Comparison of ENCODE assay signal across 11 cellular contexts in genomic region chr6:159633196-159633595, GRCh38. TPM values are rescaled to one million over a fixed set of nuclear protein-coding genes. Genes with fewer than 3 reads are reported as not detected.
DNase-seq lines count a peak whose midpoint lies in the region; ATAC-seq and TF ChIP-seq lines count a peak whose summit lies in the region.
"Had no signal": no experiment of that assay in that cellular context is flagged by ENCODE, and none has a peak within 500 bp of the region (broad histone marks: within the 10 kb centered on the region; RNA-seq: fewer than 3 reads in every experiment).

No MANE protein-coding gene starts in this region.

- peaks cover 8% of the 10 kb centered on the region for H3K4me1 ChIP-seq in Karpas-422 (ENCODE audit: low read length)
- H3K4me1 ChIP-seq in osteoblast (ENCODE audit: insufficient read depth, low read length) = no peaks in the 10 kb centered on the region
- H3K4me1 ChIP-seq: tibial nerve had no signal

- H2AFZ ChIP-seq in Karpas-422 (ENCODE audit: low read length) (no peak overlapping the region), osteoblast (ENCODE audit: low read length) (no peak overlapping the region)

- no peaks in the 10 kb centered on the region for H3K36me3 Mint-ChIP-seq in glutamatergic neuron (ENCODE audit: unreplicated experiment)
- H3K36me3 Mint-ChIP-seq: activated CD8-positive, alpha-beta memory T cell treated with anti-CD3 and anti-CD28 coated beads, Interleukin-2, amount 10 ng/mL, durations not matched to agents 7 days and 5 days had no signal

- no peak for ATAC-seq in GM18511 (IDR thresholded peaks at IDR 0.05; ENCODE audit: unreplicated experiment)
- no peak for ATAC-seq in HG02852 (IDR thresholded peaks at IDR 0.05; ENCODE audit: unreplicated experiment)
- ATAC-seq: activated CD8-positive, alpha-beta memory T cell treated with anti-CD3 and anti-CD28 coated beads, Interleukin-2, amount 10 ng/mL, durations not matched to agents 7 days and 5 days had no signal

- H3K27me3 Mint-ChIP-seq in glutamatergic neuron (ENCODE audit: unreplicated experiment) = peaks cover 2% of the 10 kb centered on the region
- H3K27me3 Mint-ChIP-seq: activated CD8-positive, alpha-beta memory T cell treated with anti-CD3 and anti-CD28 coated beads, Interleukin-2, amount 10 ng/mL, durations not matched to agents 7 days and 5 days had no signal

- H3K9me3 Mint-ChIP-seq in glutamatergic neuron (ENCODE audit: unreplicated experiment) = no peaks in the 10 kb centered on the region

- no peak overlapping the region for H3K4me3 Mint-ChIP-seq in glutamatergic neuron (ENCODE audit: unreplicated experiment)
- H3K4me3 Mint-ChIP-seq: activated CD8-positive, alpha-beta memory T cell treated with anti-CD3 and anti-CD28 coated beads, Interleukin-2, amount 10 ng/mL, durations not matched to agents 7 days and 5 days had no signal

- H3K9me2 ChIP-seq in Karpas-422 (replicated peaks; ENCODE audit: insufficient read depth, low read length) = no peaks in the 10 kb centered on the region

- no peaks in the 10 kb centered on the region for H3K79me2 ChIP-seq in Karpas-422 (ENCODE audit: low read length)
- no peaks in the 10 kb centered on the region for H3K79me2 ChIP-seq in osteoblast (ENCODE audit: insufficient read depth, low read length)

- TF ChIP-seq CTCF in brain microvascular endothelial cell (IDR thresholded peaks at IDR 0.05; ENCODE audit: low read depth, low read length, missing control alignments) = peak; percentile 73
- TF ChIP-seq CTCF in osteoblast (IDR thresholded peaks at IDR 0.05; ENCODE audit: extremely low read depth, low read depth, low read length) = peak; percentile 63
- TF ChIP-seq CTCF in glutamatergic neuron (IDR thresholded peaks at IDR 0.05; ENCODE audit: partially characterized antibody, unreplicated experiment) = no peak

- in situ Hi-C loops in brain microvascular endothelial cell (cut with HindIII; ENCODE audit: low pct_ligation_motif_present, low sequenced_read_pairs) = loop anchor here (25.0 kb wide), 1 partner anchor 471 kb away; the partner anchor contains the start of gene FNDC1

- H3K4me1 Mint-ChIP-seq in glutamatergic neuron (ENCODE audit: low read depth, unreplicated experiment) = no peaks in the 10 kb centered on the region
- H3K4me1 Mint-ChIP-seq: activated CD8-positive, alpha-beta memory T cell treated with anti-CD3 and anti-CD28 coated beads, Interleukin-2, amount 10 ng/mL, durations not matched to agents 7 days and 5 days had no signal

- H3K36me3 ChIP-seq in Karpas-422 (ENCODE audit: insufficient read depth, low read length) (no peaks in the 10 kb centered on the region), brain microvascular endothelial cell (replicated peaks) (no peaks in the 10 kb centered on the region), osteoblast (ENCODE audit: insufficient read depth, low read length) (no peaks in the 10 kb centered on the region)

- H3K27ac ChIP-seq in Karpas-422 (ENCODE audit: low read length) (no peak overlapping the region), brain microvascular endothelial cell (no peak overlapping the region), osteoblast (ENCODE audit: low read depth, low read length) (no peak overlapping the region)
- H3K27ac ChIP-seq: BLaER1 treated with 17β-estradiol and CSF1 and Interleukin-3, amounts not matched to agents 10 nM and 100 nM; tibial nerve had no signal

- no peak overlapping the region for H3K9ac ChIP-seq in Karpas-422 (ENCODE audit: low read length)
- H3K9ac ChIP-seq: BLaER1 treated with 17β-estradiol and CSF1 and Interleukin-3, amounts not matched to agents 10 nM and 100 nM had no signal

- H3K4me2 ChIP-seq in Karpas-422 (ENCODE audit: low read depth, low read length, poor library complexity, severe bottlenecking) (no peak overlapping the region), osteoblast (ENCODE audit: insufficient read depth, low read length) (no peak overlapping the region)
- H3K4me2 ChIP-seq: BLaER1 treated with 17β-estradiol and CSF1 and Interleukin-3, amounts not matched to agents 10 nM and 100 nM had no signal

- no peak overlapping the region for H3K27ac Mint-ChIP-seq in glutamatergic neuron (ENCODE audit: unreplicated experiment)
- H3K27ac Mint-ChIP-seq: activated CD8-positive, alpha-beta memory T cell treated with anti-CD3 and anti-CD28 coated beads, Interleukin-2, amount 10 ng/mL, durations not matched to agents 7 days and 5 days had no signal

- DNase-seq in NCI-H2171 treated with DMSO at 0.1 percent for 48 hours (lab: John Stamatoyannopoulos, UW) (peak; percentile 15), NCI-H2171 (lab: John Stamatoyannopoulos, UW) (no peak), Karpas-422 (peak; percentile 80), brain microvascular endothelial cell (peak; percentile 37), osteoblast (ENCODE audit: insufficient read length, low spot score, missing footprints) (no peak), glutamatergic neuron (no peak)
- DNase-seq: activated CD8-positive, alpha-beta memory T cell treated with anti-CD3 and anti-CD28 coated beads, Interleukin-2, amount 10 ng/mL, durations not matched to agents 7 days and 5 days had no signal

- no peaks in the 10 kb centered on the region for H3K9me3 ChIP-seq in Karpas-422 (ENCODE audit: low read length)
- H3K9me3 ChIP-seq in osteoblast (ENCODE audit: low read depth, low read length) = no peaks in the 10 kb centered on the region
- H3K9me3 ChIP-seq: tibial nerve had no signal

- H3K27me3 ChIP-seq in Karpas-422 (ENCODE audit: low read length) (no peaks in the 10 kb centered on the region), brain microvascular endothelial cell (replicated peaks) (no peaks in the 10 kb centered on the region), osteoblast (ENCODE audit: insufficient read depth, low read length) (no peaks in the 10 kb centered on the region)
- H3K27me3 ChIP-seq: BLaER1 treated with 17β-estradiol and CSF1 and Interleukin-3, amounts not matched to agents 10 nM and 100 nM; tibial nerve had no signal

- H4K20me1 ChIP-seq in Karpas-422 (ENCODE audit: insufficient read depth, low read depth, low read length) (no peaks in the 10 kb centered on the region), osteoblast (ENCODE audit: insufficient read depth, low read length) (no peaks in the 10 kb centered on the region)

- H3K4me3 ChIP-seq in Karpas-422 (ENCODE audit: low read length) (no peak overlapping the region), brain microvascular endothelial cell (ENCODE audit: low read depth, low read length) (no peak overlapping the region), osteoblast (ENCODE audit: insufficient read depth, low read length) (no peak overlapping the region)
- H3K4me3 ChIP-seq: BLaER1 treated with 17β-estradiol and CSF1 and Interleukin-3, amounts not matched to agents 10 nM and 100 nM; tibial nerve had no signal

RNA-seq across cellular contexts. Expression of gene SOD2, which starts 59.8 kb away (rescaled TPM):
- total RNA-seq in Karpas-422 (2014; rRNA removed; shearing (Covaris generic); ENCODE audit: low replicate concordance) = 41.0 and 49.6 TPM in 2 replicates
- total RNA-seq in osteoblast (294 and 544 TPM in 2 replicates), glutamatergic neuron (ENCODE audit: unreplicated experiment) (56.5 TPM)

Comparison
In these comparisons a context has a peak if more than half of its experiments do, and no peak if none do; other contexts are left out.
1. DNase-seq: peak in NCI-H2171 treated with DMSO at 0.1 percent for 48 hours (single experiment), Karpas-422 (single experiment) and brain microvascular endothelial cell (single experiment); none in NCI-H2171 (single experiment), osteoblast (single experiment) and glutamatergic neuron (single experiment).